21 cellular contexts compared by ENCODE assay signal in the genomic region with DNA sequence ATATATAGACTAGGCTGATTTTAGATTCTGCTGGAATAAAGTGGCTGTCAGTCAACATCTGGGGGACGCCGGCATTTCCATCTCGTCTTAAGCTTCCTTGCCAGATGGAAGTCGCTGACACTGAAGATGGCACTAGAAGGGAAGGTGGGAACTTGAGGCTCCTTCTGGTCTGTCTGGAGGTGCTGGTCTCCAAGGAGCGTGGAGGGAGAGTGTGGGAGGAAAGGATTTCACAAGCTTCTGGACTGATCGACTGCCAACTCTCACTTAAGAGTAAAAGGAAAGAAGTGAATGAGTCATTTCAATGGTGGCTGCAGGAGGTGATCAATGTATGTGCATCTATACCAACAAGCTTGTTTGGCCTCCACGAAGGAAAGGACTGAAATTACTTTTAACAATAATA. TPM values are rescaled to one million over a fixed set of nuclear protein-coding genes. Genes with fewer than 3 reads are reported as not detected.
DNase-seq lines count a peak whose midpoint lies in the region; ATAC-seq and TF ChIP-seq lines count a peak whose summit lies in the region.
"Had no signal": no experiment of that assay in that cellular context is flagged by ENCODE, and none has a peak within 500 bp of the region (broad histone marks: within the 10 kb centered on the region; RNA-seq: fewer than 3 reads in every experiment).

No MANE protein-coding gene starts in this region.

- H3K27ac ChIP-seq in upper lobe of right lung = no peak overlapping the region
- H3K27ac ChIP-seq: 22Rv1, lower lobe of right lung, thyroid gland had no signal

- ATAC-seq in upper lobe of right lung = peak; percentile 36
- ATAC-seq: CD8-positive, alpha-beta T cell; right cardiac atrium had no signal

- no peaks in the 10 kb centered on the region for H3K36me3 ChIP-seq in upper lobe of right lung
- H3K36me3 ChIP-seq: lower lobe of right lung, thyroid gland had no signal

- H3K9me3 ChIP-seq in upper lobe of right lung = no peaks in the 10 kb centered on the region
- H3K9me3 ChIP-seq: lower lobe of right lung, thyroid gland had no signal

- H3K36me3 Mint-ChIP-seq in activated T-cell treated with anti-CD3 and anti-CD28 coated beads, Interleukin-2, amount 50 U/mL, for 24 hours (ENCODE audit: low read depth) = peaks cover 2% of the 10 kb centered on the region
- H3K36me3 Mint-ChIP-seq: CD8-positive, alpha-beta T cell had no signal

- H3K27me3 Mint-ChIP-seq in activated T-cell treated with anti-CD3 and anti-CD28 coated beads, Interleukin-2, amount 50 U/mL, for 24 hours = no peaks in the 10 kb centered on the region

- H3K27me3 ChIP-seq in upper lobe of right lung = peaks cover 4% of the 10 kb centered on the region
- H3K27me3 ChIP-seq: thyroid gland had no signal

- no peak overlapping the region for H3K4me3 ChIP-seq in upper lobe of right lung
- H3K4me3 ChIP-seq: lower lobe of right lung, thyroid gland had no signal

- peaks cover 21% of the 10 kb centered on the region for H3K4me1 Mint-ChIP-seq in activated T-cell treated with anti-CD3 and anti-CD28 coated beads, Interleukin-2, amount 50 U/mL, for 24 hours (ENCODE audit: low read depth)

- H3K4me3 Mint-ChIP-seq in activated T-cell treated with anti-CD3 and anti-CD28 coated beads, Interleukin-2, amount 50 U/mL, for 24 hours = no peak overlapping the region
- H3K4me3 Mint-ChIP-seq: CD8-positive, alpha-beta T cell; neural crest cell; T-helper 1 cell treated with Interleukin-12 subunit alpha and Interleukin-12 subunit beta and Interleukin-4 antibody, amounts not matched to agents 30 μg/mL and 1 μg/mL, for 36 hours had no signal

- no peaks in the 10 kb centered on the region for H3K9me3 Mint-ChIP-seq in activated T-cell treated with anti-CD3 and anti-CD28 coated beads, Interleukin-2, amount 50 U/mL, for 24 hours
- H3K9me3 Mint-ChIP-seq: CD8-positive, alpha-beta T cell; neural crest cell; T-helper 1 cell treated with Interleukin-12 subunit alpha and Interleukin-12 subunit beta and Interleukin-4 antibody, amounts not matched to agents 30 μg/mL and 1 μg/mL, for 36 hours had no signal

- H3K27ac Mint-ChIP-seq in activated T-cell treated with anti-CD3 and anti-CD28 coated beads, Interleukin-2, amount 50 U/mL, for 24 hours = no peak overlapping the region
- H3K27ac Mint-ChIP-seq: CD8-positive, alpha-beta T cell; T-helper 1 cell treated with Interleukin-12 subunit alpha and Interleukin-12 subunit beta and Interleukin-4 antibody, amounts not matched to agents 30 μg/mL and 1 μg/mL, for 36 hours had no signal

- intact Hi-C loops in upper lobe of right lung (cut with DNase I) = no loop called here

- peaks cover 31% of the 10 kb centered on the region for H3K4me1 ChIP-seq in upper lobe of right lung

- DNase-seq in activated T-cell treated with anti-CD3 and anti-CD28 coated beads, Interleukin-2, amount 50 U/mL, for 24 hours = peak; percentile 25
- no peak for DNase-seq in activated T-cell treated with anti-CD3 and anti-CD28 coated beads, Interleukin-2, amount 50 U/mL, for 48 hours
- DNase-seq in astrocyte of the hippocampus (ENCODE audit: low read depth, low spot score) (peak; percentile 24), fibroblast of the conjunctiva (ENCODE audit: low read depth) (peak; percentile 18), upper lobe of right lung (peak; percentile 60), C1 segment of cervical spinal cord (lab: John Stamatoyannopoulos, UW) (no peak), NCI-H526 treated with DMSO at 0.1 percent for 48 hours (lab: John Stamatoyannopoulos, UW) (no peak), NCI-H2107 treated with DMSO at 0.1 percent for 48 hours (lab: John Stamatoyannopoulos, UW; ENCODE audit: unreplicated experiment) (no peak)
- DNase-seq: activated effector memory CD4-positive, alpha-beta T cell treated with anti-CD3 and anti-CD28 coated beads, Interleukin-2, amount 50 U/mL, for 16 hours; CD8-positive, alpha-beta T cell; H7; NCI-H2107; stimulated activated CD4-positive, alpha-beta T cell treated with anti-CD3 and anti-CD28 coated beads, Interleukin-4, amount 100 ng/mL, for 1 hour; stimulated activated CD8-positive, alpha-beta memory T cell treated with anti-CD3 and anti-CD28 coated beads, Interleukin-4, amount 100 ng/mL, for 48 hours; thyroid gland had no signal

- no peak for TF ChIP-seq CTCF in upper lobe of right lung (IDR thresholded peaks at IDR 0.05)

RNA-seq across cellular contexts. Expression of a gene that starts 40.4 kb away (rescaled TPM):
- 61.2 TPM for total RNA-seq in upper lobe of right lung

RNA-seq across cellular contexts. Expression of a gene that starts 58.9 kb away (rescaled TPM):
- total RNA-seq in upper lobe of right lung = 3.7 TPM
- total RNA-seq: frontal cortex had no signal

Comparison
In these comparisons a context has a peak if more than half of its experiments do, and no peak if none do; other contexts are left out.
1. DNase-seq: peak in activated T-cell treated with anti-CD3 and anti-CD28 coated beads, Interleukin-2, amount 50 U/mL, for 24 hours (single experiment), astrocyte of the hippocampus (single experiment), fibroblast of the conjunctiva (single experiment) and upper lobe of right lung (single experiment); none in activated T-cell treated with anti-CD3 and anti-CD28 coated beads, Interleukin-2, amount 50 U/mL, for 48 hours (0 of 2), C1 segment of cervical spinal cord (0 of 14), NCI-H526 treated with DMSO at 0.1 percent for 48 hours (single experiment) and NCI-H2107 treated with DMSO at 0.1 percent for 48 hours (single experiment).